1 cellular context compared by ENCODE assay signal in the genomic region with DNA sequence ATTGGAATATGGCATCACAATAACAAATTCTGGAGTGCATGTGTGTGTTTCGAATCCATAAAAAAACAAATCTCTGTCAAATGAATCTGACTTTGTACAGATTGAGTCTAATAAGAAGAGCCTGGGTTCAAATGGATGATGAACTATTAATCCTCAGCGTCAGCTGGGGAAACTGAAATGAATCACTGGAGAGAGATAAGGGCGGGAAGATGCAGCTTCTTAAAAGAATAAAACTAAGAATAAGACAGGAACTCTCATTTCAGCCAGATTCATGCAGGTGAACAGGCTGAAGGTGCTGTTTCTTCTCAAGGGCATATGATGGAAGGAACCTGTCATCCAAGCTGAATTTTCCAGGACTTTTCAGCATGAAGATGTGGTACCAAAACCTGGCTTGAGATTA.
TF ChIP-seq lines count a peak whose summit lies in the region.

No MANE protein-coding gene starts in this region.

TF ChIP-seq in GM23338, 12 proteins besides CTCF, POLR2A, EP300 and RAD21:
- no peak for TF ChIP-seq STAT1 (IDR thresholded peaks at IDR 0.05; ENCODE audit: unreplicated experiment)
- TF ChIP-seq, protein P1, sequence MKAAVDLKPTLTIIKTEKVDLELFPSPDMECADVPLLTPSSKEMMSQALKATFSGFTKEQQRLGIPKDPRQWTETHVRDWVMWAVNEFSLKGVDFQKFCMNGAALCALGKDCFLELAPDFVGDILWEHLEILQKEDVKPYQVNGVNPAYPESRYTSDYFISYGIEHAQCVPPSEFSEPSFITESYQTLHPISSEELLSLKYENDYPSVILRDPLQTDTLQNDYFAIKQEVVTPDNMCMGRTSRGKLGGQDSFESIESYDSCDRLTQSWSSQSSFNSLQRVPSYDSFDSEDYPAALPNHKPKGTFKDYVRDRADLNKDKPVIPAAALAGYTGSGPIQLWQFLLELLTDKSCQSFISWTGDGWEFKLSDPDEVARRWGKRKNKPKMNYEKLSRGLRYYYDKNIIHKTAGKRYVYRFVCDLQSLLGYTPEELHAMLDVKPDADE (IDR thresholded peaks at IDR 0.05), result no peak
- TF ChIP-seq POLR2AphosphoS5 (IDR thresholded peaks at IDR 0.05; ENCODE audit: low read depth), result no peak
- no peak for TF ChIP-seq EZH2 (IDR thresholded peaks at IDR 0.05; ENCODE audit: low read depth, unreplicated experiment)
- no peak for TF ChIP-seq CREB1 (CRISPR knock-in tag; IDR thresholded peaks at IDR 0.05; ENCODE audit: low read depth)
- TF ChIP-seq JUNB (IDR thresholded peaks at IDR 0.05; ENCODE audit: unreplicated experiment), result no peak
- TF ChIP-seq REST (IDR thresholded peaks at IDR 0.05; ENCODE audit: unreplicated experiment), result no peak
- TF ChIP-seq ZNF331 (CRISPR knock-in tag; IDR thresholded peaks at IDR 0.05; ENCODE audit: low read depth), result no peak
- TF ChIP-seq, protein P2, sequence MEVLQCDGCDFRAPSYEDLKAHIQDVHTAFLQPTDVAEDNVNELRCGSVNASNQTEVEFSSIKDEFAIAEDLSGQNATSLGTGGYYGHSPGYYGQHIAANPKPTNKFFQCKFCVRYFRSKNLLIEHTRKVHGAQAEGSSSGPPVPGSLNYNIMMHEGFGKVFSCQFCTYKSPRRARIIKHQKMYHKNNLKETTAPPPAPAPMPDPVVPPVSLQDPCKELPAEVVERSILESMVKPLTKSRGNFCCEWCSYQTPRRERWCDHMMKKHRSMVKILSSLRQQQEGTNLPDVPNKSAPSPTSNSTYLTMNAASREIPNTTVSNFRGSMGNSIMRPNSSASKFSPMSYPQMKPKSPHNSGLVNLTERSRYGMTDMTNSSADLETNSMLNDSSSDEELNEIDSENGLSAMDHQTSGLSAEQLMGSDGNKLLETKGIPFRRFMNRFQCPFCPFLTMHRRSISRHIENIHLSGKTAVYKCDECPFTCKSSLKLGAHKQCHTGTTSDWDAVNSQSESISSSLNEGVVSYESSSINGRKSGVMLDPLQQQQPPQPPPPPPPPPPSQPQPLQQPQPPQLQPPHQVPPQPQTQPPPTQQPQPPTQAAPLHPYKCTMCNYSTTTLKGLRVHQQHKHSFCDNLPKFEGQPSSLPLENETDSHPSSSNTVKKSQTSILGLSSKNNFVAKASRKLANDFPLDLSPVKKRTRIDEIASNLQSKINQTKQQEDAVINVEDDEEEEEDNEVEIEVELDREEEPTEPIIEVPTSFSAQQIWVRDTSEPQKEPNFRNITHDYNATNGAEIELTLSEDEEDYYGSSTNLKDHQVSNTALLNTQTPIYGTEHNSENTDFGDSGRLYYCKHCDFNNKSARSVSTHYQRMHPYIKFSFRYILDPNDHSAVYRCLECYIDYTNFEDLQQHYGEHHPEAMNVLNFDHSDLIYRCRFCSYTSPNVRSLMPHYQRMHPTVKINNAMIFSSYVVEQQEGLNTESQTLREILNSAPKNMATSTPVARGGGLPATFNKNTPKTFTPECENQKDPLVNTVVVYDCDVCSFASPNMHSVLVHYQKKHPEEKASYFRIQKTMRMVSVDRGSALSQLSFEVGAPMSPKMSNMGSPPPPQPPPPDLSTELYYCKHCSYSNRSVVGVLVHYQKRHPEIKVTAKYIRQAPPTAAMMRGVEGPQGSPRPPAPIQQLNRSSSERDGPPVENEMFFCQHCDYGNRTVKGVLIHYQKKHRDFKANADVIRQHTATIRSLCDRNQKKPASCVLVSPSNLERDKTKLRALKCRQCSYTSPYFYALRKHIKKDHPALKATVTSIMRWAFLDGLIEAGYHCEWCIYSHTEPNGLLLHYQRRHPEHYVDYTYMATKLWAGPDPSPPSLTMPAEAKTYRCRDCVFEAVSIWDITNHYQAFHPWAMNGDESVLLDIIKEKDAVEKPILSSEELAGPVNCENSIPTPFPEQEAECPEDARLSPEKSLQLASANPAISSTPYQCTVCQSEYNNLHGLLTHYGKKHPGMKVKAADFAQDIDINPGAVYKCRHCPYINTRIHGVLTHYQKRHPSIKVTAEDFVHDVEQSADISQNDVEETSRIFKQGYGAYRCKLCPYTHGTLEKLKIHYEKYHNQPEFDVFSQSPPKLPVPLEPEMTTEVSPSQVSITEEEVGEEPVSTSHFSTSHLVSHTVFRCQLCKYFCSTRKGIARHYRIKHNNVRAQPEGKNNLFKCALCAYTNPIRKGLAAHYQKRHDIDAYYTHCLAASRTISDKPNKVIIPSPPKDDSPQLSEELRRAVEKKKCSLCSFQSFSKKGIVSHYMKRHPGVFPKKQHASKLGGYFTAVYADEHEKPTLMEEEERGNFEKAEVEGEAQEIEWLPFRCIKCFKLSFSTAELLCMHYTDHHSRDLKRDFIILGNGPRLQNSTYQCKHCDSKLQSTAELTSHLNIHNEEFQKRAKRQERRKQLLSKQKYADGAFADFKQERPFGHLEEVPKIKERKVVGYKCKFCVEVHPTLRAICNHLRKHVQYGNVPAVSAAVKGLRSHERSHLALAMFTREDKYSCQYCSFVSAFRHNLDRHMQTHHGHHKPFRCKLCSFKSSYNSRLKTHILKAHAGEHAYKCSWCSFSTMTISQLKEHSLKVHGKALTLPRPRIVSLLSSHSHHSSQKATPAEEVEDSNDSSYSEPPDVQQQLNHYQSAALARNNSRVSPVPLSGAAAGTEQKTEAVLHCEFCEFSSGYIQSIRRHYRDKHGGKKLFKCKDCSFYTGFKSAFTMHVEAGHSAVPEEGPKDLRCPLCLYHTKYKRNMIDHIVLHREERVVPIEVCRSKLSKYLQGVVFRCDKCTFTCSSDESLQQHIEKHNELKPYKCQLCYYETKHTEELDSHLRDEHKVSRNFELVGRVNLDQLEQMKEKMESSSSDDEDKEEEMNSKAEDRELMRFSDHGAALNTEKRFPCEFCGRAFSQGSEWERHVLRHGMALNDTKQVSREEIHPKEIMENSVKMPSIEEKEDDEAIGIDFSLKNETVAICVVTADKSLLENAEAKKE (CRISPR knock-in tag; IDR thresholded peaks at IDR 0.05), result no peak
- no peak for TF ChIP-seq EZH2phosphoT487 (IDR thresholded peaks at IDR 0.05; ENCODE audit: unreplicated experiment)
- TF ChIP-seq NANOG (IDR thresholded peaks at IDR 0.05; ENCODE audit: borderline replicate concordance), result no peak
- TF ChIP-seq ZNF114 (CRISPR knock-in tag; IDR thresholded peaks at IDR 0.05), result no peak
TF ChIP-seq in GM23338: peak in this region for 0.
